In genomic region chr5:1161832-1162229, GRCh38 we compare ENCODE assay signal across 10 cellular contexts. TPM values are rescaled to one million over a fixed set of nuclear protein-coding genes. Genes with fewer than 3 reads are reported as not detected.
A peak's percentile ranks its signal among the peaks of the same experiment; 100 is the strongest.
DNase-seq lines count a peak whose midpoint lies in the region; ATAC-seq and FAIRE-seq lines count a peak whose summit lies in the region.
"Had no signal": no experiment of that assay in that cellular context is flagged by ENCODE, and none has a peak within 500 bp of the region (broad histone marks: within the 10 kb centered on the region; RNA-seq: fewer than 3 reads in every experiment).

No MANE protein-coding gene starts in this region.

- H3K36me3 Mint-ChIP-seq in natural killer cell treated with Interleukin-12 subunit alpha and Interleukin-12 subunit beta and Interleukin-15 and Interleukin-18, amount 100 ng/mL, for 72 hours, result no peaks in the 10 kb centered on the region

- no peak for ATAC-seq in natural killer cell treated with Interleukin-12 subunit alpha and Interleukin-12 subunit beta and Interleukin-15 and Interleukin-18, amount 100 ng/mL, for 72 hours
- ATAC-seq in HG02852 (IDR thresholded peaks at IDR 0.05; ENCODE audit: unreplicated experiment) (no peak), GM21381 (IDR thresholded peaks at IDR 0.05; ENCODE audit: unreplicated experiment) (no peak)

- no peak overlapping the region for H3K27ac Mint-ChIP-seq in natural killer cell treated with Interleukin-12 subunit alpha and Interleukin-12 subunit beta and Interleukin-15 and Interleukin-18, amount 100 ng/mL, for 72 hours

- peaks cover 10 to 15% of the 10 kb centered on the region in 2 donors for H3K4me1 Mint-ChIP-seq in natural killer cell treated with Interleukin-12 subunit alpha and Interleukin-12 subunit beta and Interleukin-15 and Interleukin-18, amount 100 ng/mL, for 72 hours (ENCODE audit: low read depth in 2 of 2)

- no peak overlapping the region for H3K4me3 Mint-ChIP-seq in natural killer cell treated with Interleukin-12 subunit alpha and Interleukin-12 subunit beta and Interleukin-15 and Interleukin-18, amount 100 ng/mL, for 72 hours

- DNase-seq in DMS 273 (lab: John Stamatoyannopoulos, UW; ENCODE audit: unreplicated experiment), result peak; percentile 45
- DNase-seq in DMS 273 treated with DMSO at 0.1 percent for 48 hours (lab: John Stamatoyannopoulos, UW), result no peak
- peak in 57 of 61 donors; percentile 8 to 80 (median 52) for DNase-seq in caudate nucleus (lab: John Stamatoyannopoulos, UW)
- DNase-seq in medulla oblongata (ENCODE audit: extremely low spot score), result peak; percentile 81
- DNase-seq in urothelium cell line (ENCODE audit: low spot score), result peak; percentile 81
- DNase-seq in natural killer cell treated with Interleukin-12 subunit alpha and Interleukin-12 subunit beta and Interleukin-15 and Interleukin-18, amount 100 ng/mL, for 72 hours (ENCODE audit: low spot score), result no peak
- DNase-seq: spleen had no signal

- FAIRE-seq in urothelium cell line (lab: Jason Lieb, UNC), result no peak

- no peak overlapping the region for H3K27ac ChIP-seq in caudate nucleus (ENCODE audit: low read depth, low read length)
- H3K27ac ChIP-seq: 22Rv1 had no signal

- H3K9me3 Mint-ChIP-seq in natural killer cell treated with Interleukin-12 subunit alpha and Interleukin-12 subunit beta and Interleukin-15 and Interleukin-18, amount 100 ng/mL, for 72 hours, result no peaks in the 10 kb centered on the region

- peaks cover 25 to 32% of the 10 kb centered on the region in 2 donors for H3K27me3 Mint-ChIP-seq in natural killer cell treated with Interleukin-12 subunit alpha and Interleukin-12 subunit beta and Interleukin-15 and Interleukin-18, amount 100 ng/mL, for 72 hours

RNA-seq across cellular contexts. Expression of gene SLC6A19, which starts 39.6 kb away (rescaled TPM):
- total RNA-seq in natural killer cell treated with Interleukin-12 subunit alpha and Interleukin-12 subunit beta and Interleukin-15 and Interleukin-18, amount 100 ng/mL, for 72 hours, result not detected

RNA-seq across cellular contexts. Expression of gene SLC12A7, which starts 50.0 kb away (rescaled TPM):
- total RNA-seq in natural killer cell treated with Interleukin-12 subunit alpha and Interleukin-12 subunit beta and Interleukin-15 and Interleukin-18, amount 100 ng/mL, for 72 hours, result 10 to 100 TPM; 13.5 to 21.9 TPM

Comparison
In these comparisons a context has a peak if more than half of its experiments do, and no peak if none do; other contexts are left out.
1. DNase-seq: peak in DMS 273 (single experiment), caudate nucleus (57 of 61), medulla oblongata (single experiment) and urothelium cell line (single experiment); none in DMS 273 treated with DMSO at 0.1 percent for 48 hours (single experiment) and natural killer cell treated with Interleukin-12 subunit alpha and Interleukin-12 subunit beta and Interleukin-15 and Interleukin-18, amount 100 ng/mL, for 72 hours (single experiment).